8 cellular contexts compared by ENCODE assay signal in the genomic region with DNA sequence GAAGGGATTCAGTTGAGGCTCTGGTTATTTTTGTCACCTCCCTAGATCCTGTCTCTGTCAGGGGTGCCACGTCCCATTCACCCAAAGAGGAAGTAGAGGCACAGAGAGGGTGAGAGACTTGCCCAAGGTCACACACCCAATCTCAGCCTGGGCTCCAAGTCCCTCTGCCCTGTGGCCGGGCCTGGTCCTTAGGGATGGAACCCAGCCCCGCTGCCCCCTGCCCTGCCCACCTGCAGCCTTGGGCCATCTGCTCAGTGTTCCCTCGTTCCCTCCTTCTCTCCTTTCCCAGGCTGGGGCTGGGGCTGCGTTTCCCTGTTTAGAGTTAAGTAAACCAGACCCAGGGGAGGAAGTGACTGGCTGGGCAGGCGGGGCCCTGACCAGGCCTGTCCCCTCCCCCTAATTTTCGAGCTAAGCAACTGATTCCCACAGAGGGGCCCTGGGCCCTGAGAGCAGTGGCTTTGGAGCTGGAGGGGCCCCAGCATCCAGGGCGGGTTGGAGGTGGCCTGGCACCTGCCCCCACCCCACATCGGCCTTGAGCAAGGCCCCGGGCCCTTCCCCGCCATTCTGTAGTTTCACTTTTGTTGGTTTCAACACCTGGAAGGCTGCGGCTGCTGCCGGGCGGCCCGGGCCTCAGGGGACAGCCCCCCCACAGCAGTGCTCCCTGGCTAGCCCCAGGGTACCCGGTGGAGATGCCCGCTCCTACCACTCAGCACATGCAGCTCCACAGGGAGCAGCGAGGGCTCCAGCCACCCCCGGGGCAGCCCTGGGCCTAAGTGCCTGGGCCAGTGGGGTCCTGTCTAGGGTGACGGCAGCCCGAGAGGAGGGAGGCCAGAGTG. TPM values are rescaled to one million over a fixed set of nuclear protein-coding genes. Genes with fewer than 3 reads are reported as not detected.
DNase-seq lines count a peak whose midpoint lies in the region; ATAC-seq and TF ChIP-seq lines count a peak whose summit lies in the region.

No MANE protein-coding gene starts in this region.

- 71% methylated on average over 16 of the region's 21 CpGs for WGBS in SK-N-SH (ENCODE audit: low lambda C conversion rate)
- 3 to 5% (median 4%) methylated on average over 5 to 21 of the region's 21 CpGs for WGBS in adrenal gland, 4 donors

- H3K9me3 ChIP-seq in SK-N-SH (no peaks in the 10 kb centered on the region), adrenal gland (replicated peaks in 1 of 3) (no peaks in the 10 kb centered on the region), skeletal muscle satellite cell (replicated peaks; ENCODE audit: low read length) (no peaks in the 10 kb centered on the region)

- H3K27ac ChIP-seq in SK-N-SH (ENCODE audit: low read depth in 2 of 2, low read length in 1 of 2) (peak overlapping the region; percentile 44 to 53; a peak in 2 of 4 replicates), adrenal gland (peak overlapping the region; percentile 78 to 97 (median 92))

- H3K9ac ChIP-seq in SK-N-SH (peak overlapping the region; percentile 64), skeletal muscle satellite cell (ENCODE audit: low read depth, low read length) (peak overlapping the region; percentile 89)

- H3K9me2 ChIP-seq in SK-N-SH, result no peaks in the 10 kb centered on the region

- no peaks in the 10 kb centered on the region for H3K79me2 ChIP-seq in SK-N-SH (ENCODE audit: insufficient read depth)

- no peaks in the 10 kb centered on the region for H4K20me1 ChIP-seq in SK-N-SH (ENCODE audit: insufficient read depth)

- TF ChIP-seq CTCF in SK-N-SH (IDR thresholded peaks at IDR 0.05) (no peak), adrenal gland (IDR thresholded peaks at IDR 0.05) (no peak)

- H3K36me3 ChIP-seq in SK-N-SH (replicated peaks in 1 of 2; ENCODE audit: control insufficient read depth in 1 of 2, insufficient read depth in 2 of 2, low read length in 1 of 2) (peaks cover 0 to 6% of the 10 kb centered on the region in 2 experiments), adrenal gland (replicated peaks in 1 of 2) (peaks cover 0 to 43% of the 10 kb centered on the region in 2 donors), skeletal muscle satellite cell (ENCODE audit: insufficient read depth, low read length) (peaks cover 26% of the 10 kb centered on the region)

- intact Hi-C loops in adrenal gland (cut with DNase I), result loop anchor here in 1 of 2 donors (10.0 kb wide), 1 partner anchor 164 kb away; no protein-coding TSS in a partner anchor

- ATAC-seq in HG03159 (IDR thresholded peaks at IDR 0.05; ENCODE audit: unreplicated experiment), result peak; percentile 42

- H3K4me3 ChIP-seq in SK-N-SH (ENCODE audit: low read depth in 2 of 2, low read length in 1 of 2) (no peak overlapping the region), adrenal gland (peak overlapping the region in 3 of 4 donors; percentile 33 to 95 (median 60)), skeletal muscle satellite cell (ENCODE audit: low read length) (peak overlapping the region; percentile 91)

- H3F3A ChIP-seq in SK-N-SH (replicated peaks; ENCODE audit: insufficient read depth), result peaks cover under 1% of the 10 kb centered on the region

- H3K27me3 ChIP-seq in SK-N-SH (ENCODE audit: insufficient read depth), result no peaks in the 10 kb centered on the region
- H3K27me3 ChIP-seq in adrenal gland, result no peaks in the 10 kb centered on the region
- H3K27me3 ChIP-seq in skeletal muscle satellite cell (ENCODE audit: control insufficient read depth, insufficient read depth, low read length), result no peaks in the 10 kb centered on the region

- peak; percentile 52 for DNase-seq in NK-92 treated with Interleukin-12 subunit alpha and Interleukin-12 subunit beta, amount 100 ng/mL, for 24 hours (lab: John Stamatoyannopoulos, UW)
- no peak for DNase-seq in NK-92 (lab: John Stamatoyannopoulos, UW; ENCODE audit: unreplicated experiment)
- DNase-seq in SK-N-SH, result peak; percentile 86
- peak in 5 of 7 donors; percentile 51 to 81 (median 76) for DNase-seq in adrenal gland
- peak; percentile 90 for DNase-seq in hepatic stellate cell (ENCODE audit: low spot score)
- DNase-seq in NCI-H774 (lab: John Stamatoyannopoulos, UW), result no peak

- peak in 1 of 2 donors; percentile 41 for TF ChIP-seq POLR2A in adrenal gland (IDR thresholded peaks at IDR 0.05)

- H3K4me2 ChIP-seq in SK-N-SH, result peak overlapping the region; percentile 63
- peak overlapping the region; percentile 90 for H3K4me2 ChIP-seq in skeletal muscle satellite cell (ENCODE audit: low read length)

- peak overlapping the region; percentile 86; the same call in 1 of the 2 replicates for H2AFZ ChIP-seq in SK-N-SH (ENCODE audit: low read depth)

- POLR2A ChIA-PET in SK-N-SH (lab: Yijun Ruan, JAX), result no interaction called here

- 0 out of 4 replicates have a peak, but pooled peaks of 1 of the 2 experiments have one; percentile 10 for TF ChIP-seq EP300 in SK-N-SH (IDR thresholded peaks at IDR 0.05; ENCODE audit: borderline replicate concordance in 1 of 2, low read depth in 1 of 2, low read length in 1 of 2)

- TF ChIP-seq RAD21 in SK-N-SH (IDR thresholded peaks at IDR 0.05; ENCODE audit: low read length), result no peak

- CTCF ChIA-PET in SK-N-SH (lab: Yijun Ruan, JAX), result interaction anchor here (0.9 to 1.7 kb wide), 3 partner anchors 11 to 169 kb away, joined by 3 to 5 read pairs (median 4); no protein-coding TSS in a partner anchor

- H3K4me1 ChIP-seq in SK-N-SH (ENCODE audit: control insufficient read depth in 1 of 2, insufficient read depth in 2 of 2, low read depth in 1 of 2, low read length in 1 of 2) (peaks cover 12 to 20% of the 10 kb centered on the region in 2 experiments; a peak in 2 of 4 replicates), adrenal gland (replicated peaks in 1 of 2) (peaks cover 51 to 73% of the 10 kb centered on the region in 2 donors), skeletal muscle satellite cell (ENCODE audit: control insufficient read depth, insufficient read depth, low read length) (peaks cover 52% of the 10 kb centered on the region)

TF ChIP-seq in SK-N-SH, 30 proteins besides CTCF, POLR2A, EP300 and RAD21 (continues in another document):
- TF ChIP-seq SMC3 (IDR thresholded peaks at IDR 0.05; ENCODE audit: low read depth, low read length) (no peak), YY1 (IDR thresholded peaks at IDR 0.05; ENCODE audit: low read depth) (no peak), ELF1 (IDR thresholded peaks at IDR 0.05) (no peak)
- TF ChIP-seq, protein P1, sequence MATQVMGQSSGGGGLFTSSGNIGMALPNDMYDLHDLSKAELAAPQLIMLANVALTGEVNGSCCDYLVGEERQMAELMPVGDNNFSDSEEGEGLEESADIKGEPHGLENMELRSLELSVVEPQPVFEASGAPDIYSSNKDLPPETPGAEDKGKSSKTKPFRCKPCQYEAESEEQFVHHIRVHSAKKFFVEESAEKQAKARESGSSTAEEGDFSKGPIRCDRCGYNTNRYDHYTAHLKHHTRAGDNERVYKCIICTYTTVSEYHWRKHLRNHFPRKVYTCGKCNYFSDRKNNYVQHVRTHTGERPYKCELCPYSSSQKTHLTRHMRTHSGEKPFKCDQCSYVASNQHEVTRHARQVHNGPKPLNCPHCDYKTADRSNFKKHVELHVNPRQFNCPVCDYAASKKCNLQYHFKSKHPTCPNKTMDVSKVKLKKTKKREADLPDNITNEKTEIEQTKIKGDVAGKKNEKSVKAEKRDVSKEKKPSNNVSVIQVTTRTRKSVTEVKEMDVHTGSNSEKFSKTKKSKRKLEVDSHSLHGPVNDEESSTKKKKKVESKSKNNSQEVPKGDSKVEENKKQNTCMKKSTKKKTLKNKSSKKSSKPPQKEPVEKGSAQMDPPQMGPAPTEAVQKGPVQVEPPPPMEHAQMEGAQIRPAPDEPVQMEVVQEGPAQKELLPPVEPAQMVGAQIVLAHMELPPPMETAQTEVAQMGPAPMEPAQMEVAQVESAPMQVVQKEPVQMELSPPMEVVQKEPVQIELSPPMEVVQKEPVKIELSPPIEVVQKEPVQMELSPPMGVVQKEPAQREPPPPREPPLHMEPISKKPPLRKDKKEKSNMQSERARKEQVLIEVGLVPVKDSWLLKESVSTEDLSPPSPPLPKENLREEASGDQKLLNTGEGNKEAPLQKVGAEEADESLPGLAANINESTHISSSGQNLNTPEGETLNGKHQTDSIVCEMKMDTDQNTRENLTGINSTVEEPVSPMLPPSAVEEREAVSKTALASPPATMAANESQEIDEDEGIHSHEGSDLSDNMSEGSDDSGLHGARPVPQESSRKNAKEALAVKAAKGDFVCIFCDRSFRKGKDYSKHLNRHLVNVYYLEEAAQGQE (IDR thresholded peaks at IDR 0.05; ENCODE audit: low read depth, low read length), result no peak

RNA-seq across cellular contexts. Expression of a gene that starts 1.5 kb away (rescaled TPM):
- polyA plus RNA-seq in SK-N-SH (2012; rRNA removed) (0.58 and 0.73 TPM in 2 replicates), adrenal gland (1,000 to 10,000 TPM in 1 of 3 donors, 100 to 1,000 TPM in 1, 10 to 100 TPM in 1; 28.4 to 1,150 (median 823) TPM)
- 0.13 and 0.29 TPM in 2 replicates for polyA plus RNA-seq in SK-N-SH (2012; cell fraction: cytosol; rRNA removed)
- polyA plus RNA-seq in SK-N-SH (2012; cell fraction: nucleus; rRNA removed), result 4.8 and 6.8 TPM in 2 replicates
- 100 to 1,000 TPM; 112 to 384 (median 258) TPM for total RNA-seq in adrenal gland
- total RNA-seq in skeletal muscle satellite cell (2012; rRNA removed), result 129 and 182 TPM in 2 replicates

RNA-seq across cellular contexts. Expression of a gene that starts 9.9 kb away (rescaled TPM):
- polyA plus RNA-seq in SK-N-SH (2012; rRNA removed) (87.2 and 123 TPM in 2 replicates), adrenal gland (100 to 1,000 TPM; 199 to 814 (median 571) TPM)
- 58.2 and 80.4 TPM in 2 replicates for polyA plus RNA-seq in SK-N-SH (2012; cell fraction: cytosol; rRNA removed)
- polyA plus RNA-seq in SK-N-SH (2012; cell fraction: nucleus; rRNA removed), result 123 and 172 TPM in 2 replicates
- 1,000 to 10,000 TPM in 1 of 8 donors, 100 to 1,000 TPM in 7; 425 to 1,037 (median 520) TPM for total RNA-seq in adrenal gland
- total RNA-seq in skeletal muscle satellite cell (2012; rRNA removed), result 141 and 146 TPM in 2 replicates

RNA-seq across cellular contexts. Expression of a gene that starts 30.2 kb away (rescaled TPM):
- 14.9 and 15.9 TPM in 2 replicates for polyA plus RNA-seq in SK-N-SH (2012; rRNA removed)
- polyA plus RNA-seq in SK-N-SH (2012; cell fraction: cytosol; rRNA removed), result 6.7 and 10.3 TPM in 2 replicates
- polyA plus RNA-seq in SK-N-SH (2012; cell fraction: nucleus; rRNA removed), result 20.7 and 23.3 TPM in 2 replicates
- 10 to 100 TPM; 38.7 to 70.3 (median 59.0) TPM for total RNA-seq in adrenal gland
- polyA plus RNA-seq in adrenal gland, result 10 to 100 TPM; 24.4 to 35.4 (median 26.9) TPM
- total RNA-seq in skeletal muscle satellite cell (2012; rRNA removed), result 26.6 and 30.9 TPM in 2 replicates

RNA-seq across cellular contexts. Expression of a gene that starts 36.4 kb away (rescaled TPM):
- polyA plus RNA-seq in SK-N-SH (2012; rRNA removed) (28.9 and 30.9 TPM in 2 replicates), adrenal gland (10 to 100 TPM; 10.3 to 57.7 (median 57.0) TPM)
- 9.1 and 18.1 TPM in 2 replicates for polyA plus RNA-seq in SK-N-SH (2012; cell fraction: cytosol; rRNA removed)
- 85.6 and 104 TPM in 2 replicates for polyA plus RNA-seq in SK-N-SH (2012; cell fraction: nucleus; rRNA removed)
- 10 to 100 TPM; 23.1 to 81.2 (median 60.0) TPM for total RNA-seq in adrenal gland
- total RNA-seq in skeletal muscle satellite cell (2012; rRNA removed), result 18.5 and 22.5 TPM in 2 replicates

Comparison
In these comparisons a context has a peak if more than half of its experiments do, and no peak if none do; other contexts are left out.
1. DNase-seq: peak in NK-92 treated with Interleukin-12 subunit alpha and Interleukin-12 subunit beta, amount 100 ng/mL, for 24 hours (single experiment), SK-N-SH (single experiment), adrenal gland (5 of 7) and hepatic stellate cell (single experiment); none in NK-92 (single experiment) and NCI-H774 (single experiment).
2. H3K4me3 ChIP-seq: peak in adrenal gland (3 of 4) and skeletal muscle satellite cell (single experiment); none in SK-N-SH (0 of 2).